1 cellular context compared by ENCODE assay signal in the genomic region with DNA sequence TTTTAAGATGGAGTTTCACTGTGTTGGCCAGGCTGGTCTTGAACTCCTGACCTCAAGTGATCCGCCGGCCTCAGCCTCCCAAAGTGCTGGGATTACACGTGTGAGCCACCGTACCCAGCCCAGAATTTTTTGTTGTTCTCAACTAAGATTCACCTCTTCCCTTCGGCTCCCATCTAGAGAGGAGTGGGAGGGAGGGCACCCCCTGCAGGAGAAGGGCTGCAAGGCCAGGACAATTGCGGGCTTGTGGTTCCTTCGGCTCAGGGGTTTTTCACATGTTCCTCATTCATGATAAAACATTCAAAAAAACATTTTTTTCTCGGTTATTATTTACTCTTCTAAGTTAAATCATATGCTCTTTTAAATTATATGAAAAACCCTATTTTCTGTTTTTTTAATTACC.
TF ChIP-seq lines count a peak whose summit lies in the region.

No MANE protein-coding gene starts in this region.

TF ChIP-seq in WTC11, 78 proteins besides CTCF, POLR2A, EP300 and RAD21 (continued from another document):
- TF ChIP-seq, protein P1, sequence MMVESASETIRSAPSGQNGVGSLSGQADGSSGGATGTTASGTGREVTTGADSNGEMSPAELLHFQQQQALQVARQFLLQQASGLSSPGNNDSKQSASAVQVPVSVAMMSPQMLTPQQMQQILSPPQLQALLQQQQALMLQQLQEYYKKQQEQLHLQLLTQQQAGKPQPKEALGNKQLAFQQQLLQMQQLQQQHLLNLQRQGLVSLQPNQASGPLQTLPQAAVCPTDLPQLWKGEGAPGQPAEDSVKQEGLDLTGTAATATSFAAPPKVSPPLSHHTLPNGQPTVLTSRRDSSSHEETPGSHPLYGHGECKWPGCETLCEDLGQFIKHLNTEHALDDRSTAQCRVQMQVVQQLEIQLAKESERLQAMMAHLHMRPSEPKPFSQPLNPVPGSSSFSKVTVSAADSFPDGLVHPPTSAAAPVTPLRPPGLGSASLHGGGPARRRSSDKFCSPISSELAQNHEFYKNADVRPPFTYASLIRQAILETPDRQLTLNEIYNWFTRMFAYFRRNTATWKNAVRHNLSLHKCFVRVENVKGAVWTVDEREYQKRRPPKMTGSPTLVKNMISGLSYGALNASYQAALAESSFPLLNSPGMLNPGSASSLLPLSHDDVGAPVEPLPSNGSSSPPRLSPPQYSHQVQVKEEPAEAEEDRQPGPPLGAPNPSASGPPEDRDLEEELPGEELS (CRISPR knock-in tag; IDR thresholded peaks at IDR 0.05) = no peak
- TF ChIP-seq NR1H2 (CRISPR knock-in tag; IDR thresholded peaks at IDR 0.05) (no peak), HMGA2 (CRISPR knock-in tag; IDR thresholded peaks at IDR 0.05) (no peak), SMAD4 (CRISPR knock-in tag; IDR thresholded peaks at IDR 0.05) (no peak), OVOL2 (CRISPR knock-in tag; IDR thresholded peaks at IDR 0.05; ENCODE audit: borderline replicate concordance) (no peak), GTF2I (CRISPR knock-in tag; conservative IDR thresholded peaks at IDR 0.05) (no peak), TP53 (CRISPR knock-in tag; IDR thresholded peaks at IDR 0.05) (no peak)
- TF ChIP-seq, protein P2, sequence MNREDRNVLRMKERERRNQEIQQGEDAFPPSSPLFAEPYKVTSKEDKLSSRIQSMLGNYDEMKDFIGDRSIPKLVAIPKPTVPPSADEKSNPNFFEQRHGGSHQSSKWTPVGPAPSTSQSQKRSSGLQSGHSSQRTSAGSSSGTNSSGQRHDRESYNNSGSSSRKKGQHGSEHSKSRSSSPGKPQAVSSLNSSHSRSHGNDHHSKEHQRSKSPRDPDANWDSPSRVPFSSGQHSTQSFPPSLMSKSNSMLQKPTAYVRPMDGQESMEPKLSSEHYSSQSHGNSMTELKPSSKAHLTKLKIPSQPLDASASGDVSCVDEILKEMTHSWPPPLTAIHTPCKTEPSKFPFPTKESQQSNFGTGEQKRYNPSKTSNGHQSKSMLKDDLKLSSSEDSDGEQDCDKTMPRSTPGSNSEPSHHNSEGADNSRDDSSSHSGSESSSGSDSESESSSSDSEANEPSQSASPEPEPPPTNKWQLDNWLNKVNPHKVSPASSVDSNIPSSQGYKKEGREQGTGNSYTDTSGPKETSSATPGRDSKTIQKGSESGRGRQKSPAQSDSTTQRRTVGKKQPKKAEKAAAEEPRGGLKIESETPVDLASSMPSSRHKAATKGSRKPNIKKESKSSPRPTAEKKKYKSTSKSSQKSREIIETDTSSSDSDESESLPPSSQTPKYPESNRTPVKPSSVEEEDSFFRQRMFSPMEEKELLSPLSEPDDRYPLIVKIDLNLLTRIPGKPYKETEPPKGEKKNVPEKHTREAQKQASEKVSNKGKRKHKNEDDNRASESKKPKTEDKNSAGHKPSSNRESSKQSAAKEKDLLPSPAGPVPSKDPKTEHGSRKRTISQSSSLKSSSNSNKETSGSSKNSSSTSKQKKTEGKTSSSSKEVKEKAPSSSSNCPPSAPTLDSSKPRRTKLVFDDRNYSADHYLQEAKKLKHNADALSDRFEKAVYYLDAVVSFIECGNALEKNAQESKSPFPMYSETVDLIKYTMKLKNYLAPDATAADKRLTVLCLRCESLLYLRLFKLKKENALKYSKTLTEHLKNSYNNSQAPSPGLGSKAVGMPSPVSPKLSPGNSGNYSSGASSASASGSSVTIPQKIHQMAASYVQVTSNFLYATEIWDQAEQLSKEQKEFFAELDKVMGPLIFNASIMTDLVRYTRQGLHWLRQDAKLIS (CRISPR knock-in tag; IDR thresholded peaks at IDR 0.05; ENCODE audit: borderline replicate concordance) = no peak
- TF ChIP-seq, protein P3, sequence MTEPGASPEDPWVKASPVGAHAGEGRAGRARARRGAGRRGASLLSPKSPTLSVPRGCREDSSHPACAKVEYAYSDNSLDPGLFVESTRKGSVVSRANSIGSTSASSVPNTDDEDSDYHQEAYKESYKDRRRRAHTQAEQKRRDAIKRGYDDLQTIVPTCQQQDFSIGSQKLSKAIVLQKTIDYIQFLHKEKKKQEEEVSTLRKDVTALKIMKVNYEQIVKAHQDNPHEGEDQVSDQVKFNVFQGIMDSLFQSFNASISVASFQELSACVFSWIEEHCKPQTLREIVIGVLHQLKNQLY (CRISPR knock-in tag; IDR thresholded peaks at IDR 0.05) = no peak
- TF ChIP-seq, protein P4, sequence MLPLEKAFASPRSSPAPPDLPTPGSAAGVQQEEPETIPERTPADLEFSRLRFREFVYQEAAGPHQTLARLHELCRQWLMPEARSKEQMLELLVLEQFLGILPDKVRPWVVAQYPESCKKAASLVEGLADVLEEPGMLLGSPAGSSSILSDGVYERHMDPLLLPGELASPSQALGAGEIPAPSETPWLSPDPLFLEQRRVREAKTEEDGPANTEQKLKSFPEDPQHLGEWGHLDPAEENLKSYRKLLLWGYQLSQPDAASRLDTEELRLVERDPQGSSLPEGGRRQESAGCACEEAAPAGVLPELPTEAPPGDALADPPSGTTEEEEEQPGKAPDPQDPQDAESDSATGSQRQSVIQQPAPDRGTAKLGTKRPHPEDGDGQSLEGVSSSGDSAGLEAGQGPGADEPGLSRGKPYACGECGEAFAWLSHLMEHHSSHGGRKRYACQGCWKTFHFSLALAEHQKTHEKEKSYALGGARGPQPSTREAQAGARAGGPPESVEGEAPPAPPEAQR (CRISPR knock-in tag; IDR thresholded peaks at IDR 0.05) = no peak
- TF ChIP-seq, protein P5, sequence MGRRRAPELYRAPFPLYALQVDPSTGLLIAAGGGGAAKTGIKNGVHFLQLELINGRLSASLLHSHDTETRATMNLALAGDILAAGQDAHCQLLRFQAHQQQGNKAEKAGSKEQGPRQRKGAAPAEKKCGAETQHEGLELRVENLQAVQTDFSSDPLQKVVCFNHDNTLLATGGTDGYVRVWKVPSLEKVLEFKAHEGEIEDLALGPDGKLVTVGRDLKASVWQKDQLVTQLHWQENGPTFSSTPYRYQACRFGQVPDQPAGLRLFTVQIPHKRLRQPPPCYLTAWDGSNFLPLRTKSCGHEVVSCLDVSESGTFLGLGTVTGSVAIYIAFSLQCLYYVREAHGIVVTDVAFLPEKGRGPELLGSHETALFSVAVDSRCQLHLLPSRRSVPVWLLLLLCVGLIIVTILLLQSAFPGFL (CRISPR knock-in tag; IDR thresholded peaks at IDR 0.05; ENCODE audit: borderline replicate concordance) = no peak
